10 cellular contexts compared by ENCODE assay signal in the genomic region with DNA sequence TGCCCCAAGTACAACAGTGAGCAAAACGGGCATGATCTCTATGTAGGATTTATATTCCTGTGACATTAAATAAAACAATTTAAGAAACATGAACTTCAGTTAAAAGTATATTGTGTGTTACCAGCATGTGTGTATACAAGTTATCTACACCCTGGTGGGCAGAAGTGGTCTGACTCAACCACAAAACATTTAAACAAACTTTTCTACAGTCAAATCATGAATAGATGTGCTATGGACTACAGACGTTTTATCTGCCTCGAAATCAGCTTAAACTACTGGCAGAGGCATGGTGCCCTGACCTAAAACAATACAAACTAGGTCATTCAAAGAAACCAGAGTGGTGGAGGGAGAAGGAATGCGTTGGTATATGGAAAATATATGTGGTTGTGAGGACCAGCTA. TPM values are rescaled to one million over a fixed set of nuclear protein-coding genes. Genes with fewer than 3 reads are reported as not detected.
DNase-seq lines count a peak whose midpoint lies in the region; ATAC-seq and TF ChIP-seq lines count a peak whose summit lies in the region.
"Had no signal": no experiment of that assay in that cellular context is flagged by ENCODE, and none has a peak within 500 bp of the region (broad histone marks: within the 10 kb centered on the region; RNA-seq: fewer than 3 reads in every experiment).

No MANE protein-coding gene starts in this region.

- H3K36me3 Mint-ChIP-seq in activated CD8-positive, alpha-beta T cell treated with anti-CD3 and anti-CD28 coated beads for 36 hours (ENCODE audit: low read depth): peaks cover 5% of the 10 kb centered on the region
- H3K36me3 Mint-ChIP-seq in activated CD8-positive, alpha-beta T cell treated with anti-CD3 and anti-CD28 coated beads, Interleukin-2, amount 10 ng/mL, durations not matched to agents 7 days and 5 days (ENCODE audit: low read depth): peaks cover 2% of the 10 kb centered on the region
- peaks cover 10% of the 10 kb centered on the region for H3K36me3 Mint-ChIP-seq in central memory CD8-positive, alpha-beta T cell (ENCODE audit: insufficient read depth)

- DNase-seq in activated CD8-positive, alpha-beta T cell treated with anti-CD3 and anti-CD28 coated beads for 36 hours: peak; percentile 41
- DNase-seq in activated CD8-positive, alpha-beta T cell treated with anti-CD3 and anti-CD28 coated beads, Interleukin-2, amount 10 ng/mL, durations not matched to agents 7 days and 5 days: no peak
- DNase-seq in NAMALWA (ENCODE audit: low spot score): peak; percentile 29
- no peak for DNase-seq in central memory CD8-positive, alpha-beta T cell (ENCODE audit: low spot score in 2 of 2)
- DNase-seq in renal cortical epithelial cell (ENCODE audit: low read depth): peak; percentile 37
- DNase-seq in NCI-H510A treated with DMSO at 0.1 percent for 48 hours (lab: John Stamatoyannopoulos, UW): no peak
- DNase-seq: AML-193, KG1 had no signal

- TF ChIP-seq CTCF in activated CD8-positive, alpha-beta T cell treated with anti-CD3 and anti-CD28 coated beads for 36 hours (IDR thresholded peaks at IDR 0.05): no peak

- ATAC-seq in activated CD8-positive, alpha-beta T cell treated with anti-CD3 and anti-CD28 coated beads for 36 hours: no peak
- no peak for ATAC-seq in activated CD8-positive, alpha-beta T cell treated with anti-CD3 and anti-CD28 coated beads, Interleukin-2, amount 10 ng/mL, durations not matched to agents 7 days and 5 days
- no peak for ATAC-seq in central memory CD8-positive, alpha-beta T cell (replicated peaks; ENCODE audit: extremely low read depth, poor library complexity, severe bottlenecking)
- ATAC-seq in GM21825 (IDR thresholded peaks at IDR 0.05; ENCODE audit: unreplicated experiment): no peak
- ATAC-seq in GM18502 (IDR thresholded peaks at IDR 0.05; ENCODE audit: poor library complexity, unreplicated experiment): no peak

- no peaks in the 10 kb centered on the region for H3K9me3 Mint-ChIP-seq in activated CD8-positive, alpha-beta T cell treated with anti-CD3 and anti-CD28 coated beads for 36 hours
- H3K9me3 Mint-ChIP-seq in activated CD8-positive, alpha-beta T cell treated with anti-CD3 and anti-CD28 coated beads, Interleukin-2, amount 10 ng/mL, durations not matched to agents 7 days and 5 days (ENCODE audit: insufficient read depth): no peaks in the 10 kb centered on the region
- no peaks in the 10 kb centered on the region for H3K9me3 Mint-ChIP-seq in central memory CD8-positive, alpha-beta T cell

- H3K27me3 Mint-ChIP-seq in activated CD8-positive, alpha-beta T cell treated with anti-CD3 and anti-CD28 coated beads for 36 hours: no peaks in the 10 kb centered on the region
- H3K27me3 Mint-ChIP-seq in activated CD8-positive, alpha-beta T cell treated with anti-CD3 and anti-CD28 coated beads, Interleukin-2, amount 10 ng/mL, durations not matched to agents 7 days and 5 days (ENCODE audit: low read depth): no peaks in the 10 kb centered on the region
- no peaks in the 10 kb centered on the region for H3K27me3 Mint-ChIP-seq in central memory CD8-positive, alpha-beta T cell

- POLR2A ChIA-PET in activated CD8-positive, alpha-beta T cell treated with anti-CD3 and anti-CD28 coated beads for 36 hours (lab: Charles Lee): interaction anchor here (0.7 to 2.1 kb wide), 5 partner anchors 36 to 453 kb away, joined by 3 to 6 read pairs (median 3); no protein-coding TSS in a partner anchor
- POLR2A ChIA-PET in activated CD8-positive, alpha-beta T cell treated with anti-CD3 and anti-CD28 coated beads, Interleukin-2, amount 10 ng/mL, durations not matched to agents 7 days and 5 days (lab: Charles Lee): interaction anchor here (1.1 kb wide), 1 partner anchor 64 kb away, joined by 4 read pairs; no protein-coding TSS in a partner anchor

- intact Hi-C loops in activated CD8-positive, alpha-beta T cell treated with anti-CD3 and anti-CD28 coated beads for 36 hours (cut with micrococcal nuclease): loop anchor here (5.0 kb wide), 2 partner anchors 33 to 63 kb away; no protein-coding TSS in a partner anchor

- H3K27ac Mint-ChIP-seq in activated CD8-positive, alpha-beta T cell treated with anti-CD3 and anti-CD28 coated beads for 36 hours: peak overlapping the region; percentile 22
- no peak overlapping the region for H3K27ac Mint-ChIP-seq in activated CD8-positive, alpha-beta T cell treated with anti-CD3 and anti-CD28 coated beads, Interleukin-2, amount 10 ng/mL, durations not matched to agents 7 days and 5 days
- H3K27ac Mint-ChIP-seq in central memory CD8-positive, alpha-beta T cell (ENCODE audit: low read depth): peak overlapping the region; percentile 9

- H3K4me3 Mint-ChIP-seq in activated CD8-positive, alpha-beta T cell treated with anti-CD3 and anti-CD28 coated beads for 36 hours: no peak overlapping the region
- H3K4me3 Mint-ChIP-seq in activated CD8-positive, alpha-beta T cell treated with anti-CD3 and anti-CD28 coated beads, Interleukin-2, amount 10 ng/mL, durations not matched to agents 7 days and 5 days: no peak overlapping the region
- no peak overlapping the region for H3K4me3 Mint-ChIP-seq in central memory CD8-positive, alpha-beta T cell

- CTCF ChIA-PET in activated CD8-positive, alpha-beta T cell treated with anti-CD3 and anti-CD28 coated beads for 36 hours (lab: Charles Lee): interaction anchor here (0.8 to 2.8 kb wide), 4 partner anchors 9 to 66 kb away, joined by 3 to 13 read pairs (median 6); no protein-coding TSS in a partner anchor
- CTCF ChIA-PET in activated CD8-positive, alpha-beta T cell treated with anti-CD3 and anti-CD28 coated beads, Interleukin-2, amount 10 ng/mL, durations not matched to agents 7 days and 5 days (lab: Charles Lee): interaction anchor here (0.5 to 6.4 kb wide), 7 partner anchors 9 to 203 kb away, joined by 3 to 61 read pairs (median 7); partner anchors contain the start of gene TRIM8

- peaks cover 37% of the 10 kb centered on the region for H3K4me1 Mint-ChIP-seq in activated CD8-positive, alpha-beta T cell treated with anti-CD3 and anti-CD28 coated beads for 36 hours (ENCODE audit: low read depth)
- H3K4me1 Mint-ChIP-seq in activated CD8-positive, alpha-beta T cell treated with anti-CD3 and anti-CD28 coated beads, Interleukin-2, amount 10 ng/mL, durations not matched to agents 7 days and 5 days (ENCODE audit: low read depth): peaks cover 40% of the 10 kb centered on the region
- H3K4me1 Mint-ChIP-seq in central memory CD8-positive, alpha-beta T cell: peaks cover 36% of the 10 kb centered on the region

RNA-seq across cellular contexts. Expression of gene ARL3, which starts 3.6 kb away (rescaled TPM):
- total RNA-seq in activated CD8-positive, alpha-beta T cell treated with anti-CD3 and anti-CD28 coated beads for 36 hours: 1 to 10 TPM; 5.3 to 6.2 TPM
- total RNA-seq in activated CD8-positive, alpha-beta T cell treated with anti-CD3 and anti-CD28 coated beads, Interleukin-2, amount 10 ng/mL, durations not matched to agents 7 days and 5 days: 1 to 10 TPM; 4.7 to 5.2 TPM
- total RNA-seq in renal cortical epithelial cell: 7.8 and 9.7 TPM in 2 replicates

RNA-seq across cellular contexts. Expression of gene SFXN2, which starts 3.8 kb away (rescaled TPM):
- 10 to 100 TPM; 12.8 to 16.3 TPM for total RNA-seq in activated CD8-positive, alpha-beta T cell treated with anti-CD3 and anti-CD28 coated beads for 36 hours
- 10 to 100 TPM; 22.2 TPM for total RNA-seq in activated CD8-positive, alpha-beta T cell treated with anti-CD3 and anti-CD28 coated beads, Interleukin-2, amount 10 ng/mL, durations not matched to agents 7 days and 5 days
- total RNA-seq in renal cortical epithelial cell: 5.1 and 5.6 TPM in 2 replicates

RNA-seq across cellular contexts. Expression of gene WBP1L, which starts 33.1 kb away (rescaled TPM):
- 10 to 100 TPM; 11.4 to 12.7 TPM for total RNA-seq in activated CD8-positive, alpha-beta T cell treated with anti-CD3 and anti-CD28 coated beads for 36 hours
- 10 to 100 TPM; 25.7 to 25.9 TPM for total RNA-seq in activated CD8-positive, alpha-beta T cell treated with anti-CD3 and anti-CD28 coated beads, Interleukin-2, amount 10 ng/mL, durations not matched to agents 7 days and 5 days
- total RNA-seq in renal cortical epithelial cell: 45.0 and 79.7 TPM in 2 replicates

Comparison
In these comparisons a context has a peak if more than half of its experiments do, and no peak if none do; other contexts are left out.
1. DNase-seq: peak in activated CD8-positive, alpha-beta T cell treated with anti-CD3 and anti-CD28 coated beads for 36 hours (single experiment), NAMALWA (single experiment) and renal cortical epithelial cell (single experiment); none in activated CD8-positive, alpha-beta T cell treated with anti-CD3 and anti-CD28 coated beads, Interleukin-2, amount 10 ng/mL, durations not matched to agents 7 days and 5 days (single experiment), central memory CD8-positive, alpha-beta T cell (0 of 2) and NCI-H510A treated with DMSO at 0.1 percent for 48 hours (single experiment).